In genomic region chr13:80144493-80144892, GRCh38 we compare ENCODE assay signal across 32 cellular contexts.
"Had no signal": no experiment of that assay in that cellular context is flagged by ENCODE, and none has a peak within 500 bp of the region (broad histone marks: within the 10 kb centered on the region; RNA-seq: fewer than 3 reads in every experiment).

No MANE protein-coding gene starts in this region.

- H3K4me1 Mint-ChIP-seq: activated B cell treated with CpG ODN at 0.5 μM for 24 hours; activated CD4-positive, alpha-beta T cell treated with anti-CD3 and anti-CD28 coated beads, Interleukin-2, amount 10 ng/mL, durations not matched to agents 24 days and 14 days; activated CD8-positive, alpha-beta memory T cell treated with anti-CD3 and anti-CD28 coated beads, Interleukin-2, amount 10 ng/mL, durations not matched to agents 7 days and 5 days; activated naive CD8-positive, alpha-beta T cell treated with anti-CD3 and anti-CD28 coated beads, Interleukin-2, amount 50 U/mL, for 24 hours; T-helper 17 cell had no signal

- H3K27ac ChIP-seq: body of pancreas, Peyer's patch, RWPE1, SJSA1 had no signal

- H3K36me3 Mint-ChIP-seq: activated CD8-positive, alpha-beta memory T cell treated with anti-CD3 and anti-CD28 coated beads, Interleukin-2, amount 10 ng/mL, durations not matched to agents 7 days and 5 days; activated naive CD4-positive, alpha-beta T cell treated with anti-CD3 and anti-CD28 coated beads, Interleukin-2, amount 50 U/mL, for 72 hours had no signal

- H3K27me3 Mint-ChIP-seq: activated B cell treated with CpG ODN at 0.5 μM for 24 hours; activated CD4-positive, alpha-beta T cell treated with anti-CD3 and anti-CD28 coated beads, Interleukin-2, amount 10 ng/mL, durations not matched to agents 24 days and 14 days; activated CD8-positive, alpha-beta memory T cell treated with anti-CD3 and anti-CD28 coated beads, Interleukin-2, amount 10 ng/mL, durations not matched to agents 7 days and 5 days; activated naive CD8-positive, alpha-beta T cell treated with anti-CD3 and anti-CD28 coated beads, Interleukin-2, amount 50 U/mL, for 24 hours; activated T-cell treated with anti-CD3 and anti-CD28 coated beads, Interleukin-2, amount 50 U/mL, for 24 hours; T-helper 17 cell had no signal

- ATAC-seq: activated CD8-positive, alpha-beta memory T cell treated with anti-CD3 and anti-CD28 coated beads, Interleukin-2, amount 10 ng/mL, durations not matched to agents 7 days and 5 days; activated naive CD4-positive, alpha-beta T cell treated with anti-CD3 and anti-CD28 coated beads, Interleukin-2, amount 50 U/mL, for 72 hours; activated naive CD8-positive, alpha-beta T cell treated with anti-CD3 and anti-CD28 coated beads, Interleukin-2, amount 50 U/mL, for 24 hours; body of pancreas; K562; T-helper 17 cell had no signal

- H3K9me3 ChIP-seq: ascending aorta, body of pancreas, Peyer's patch, SJSA1 had no signal

- H3K27me3 ChIP-seq: ascending aorta, body of pancreas, Peyer's patch, SJSA1 had no signal

- H3K4me3 ChIP-seq: ascending aorta, body of pancreas, K562, Peyer's patch, SJSA1 had no signal

- H3K9me3 Mint-ChIP-seq: activated B cell treated with CpG ODN at 0.5 μM for 24 hours; activated CD4-positive, alpha-beta T cell treated with anti-CD3 and anti-CD28 coated beads, Interleukin-2, amount 10 ng/mL, durations not matched to agents 24 days and 14 days; activated naive CD4-positive, alpha-beta T cell treated with anti-CD3 and anti-CD28 coated beads, Interleukin-2, amount 50 U/mL, for 72 hours; activated naive CD8-positive, alpha-beta T cell treated with anti-CD3 and anti-CD28 coated beads, Interleukin-2, amount 50 U/mL, for 24 hours; activated T-cell treated with anti-CD3 and anti-CD28 coated beads, Interleukin-2, amount 50 U/mL, for 24 hours; activated T-helper 1 cell treated with anti-CD3 and anti-CD28 coated beads, Interleukin-12 subunit alpha, Interleukin-12 subunit beta, Interleukin-2, Interleukin-4 antibody, amounts not matched to agents 30 ng/mL and 10 ng/mL and 1 ng/mL, durations not matched to agents 14 hours and 24 hours and 36 hours had no signal

- FAIRE-seq: bronchial epithelial cell, K562, TTC549 had no signal

- H3K4me3 Mint-ChIP-seq: activated B cell treated with CpG ODN at 0.5 μM for 24 hours; activated CD4-positive, alpha-beta T cell treated with anti-CD3 and anti-CD28 coated beads, Interleukin-2, amount 10 ng/mL, durations not matched to agents 24 days and 14 days; activated CD8-positive, alpha-beta memory T cell treated with anti-CD3 and anti-CD28 coated beads, Interleukin-2, amount 10 ng/mL, durations not matched to agents 7 days and 5 days; activated naive CD8-positive, alpha-beta T cell treated with anti-CD3 and anti-CD28 coated beads, Interleukin-2, amount 50 U/mL, for 24 hours; activated T-cell treated with anti-CD3 and anti-CD28 coated beads, Interleukin-2, amount 50 U/mL, for 24 hours; activated T-helper 1 cell treated with anti-CD3 and anti-CD28 coated beads, Interleukin-12 subunit alpha, Interleukin-12 subunit beta, Interleukin-2, Interleukin-4 antibody, amounts not matched to agents 30 ng/mL and 10 ng/mL and 1 ng/mL, durations not matched to agents 14 hours and 24 hours and 36 hours; T-helper 17 cell had no signal

- DNase-seq: activated B cell treated with CpG ODN at 0.5 μM for 24 hours; activated CD4-positive, alpha-beta T cell treated with anti-CD3 and anti-CD28 coated beads for 1 hour; activated CD4-positive, alpha-beta T cell treated with anti-CD3 and anti-CD28 coated beads, Interleukin-2, amount 10 ng/mL, durations not matched to agents 24 days and 14 days; activated CD4-positive, alpha-beta T cell treated with anti-CD3 and anti-CD28 coated beads, Interleukin-2, amount 50 U/mL, for 48 hours; activated CD8-positive, alpha-beta memory T cell treated with anti-CD3 and anti-CD28 coated beads, Interleukin-2, amount 10 ng/mL, durations not matched to agents 7 days and 5 days; activated effector memory CD4-positive, alpha-beta T cell treated with Interleukin-2 at 50 U/mL for 16 hours; activated naive CD4-positive, alpha-beta T cell treated with Interleukin-2 at 50 U/mL for 16 hours; activated naive CD8-positive, alpha-beta T cell treated with anti-CD3 and anti-CD28 coated beads, Interleukin-2, amount 50 U/mL, for 24 hours; activated T-cell treated with anti-CD3 and anti-CD28 coated beads, Interleukin-2, amount 50 U/mL, for 24 hours; amniotic stem cell; body of pancreas; central memory CD4-positive, alpha-beta T cell; Karpas-422; NCI-H1048; NCI-H146; NCI-H187 treated with DMSO at 0.1 percent for 48 hours; NCI-H2171; NCI-H2227 treated with DMSO at 0.1 percent for 48 hours; NCI-H526 treated with DMSO at 0.1 percent for 48 hours; NCI-H82; Peyer's patch; SHP77; T-helper 17 cell; T-helper 9 cell had no signal

- H3K36me3 ChIP-seq: ascending aorta, Peyer's patch, SJSA1 had no signal

- H3K27ac Mint-ChIP-seq: activated B cell treated with CpG ODN at 0.5 μM for 24 hours; activated CD4-positive, alpha-beta T cell treated with anti-CD3 and anti-CD28 coated beads, Interleukin-2, amount 10 ng/mL, durations not matched to agents 24 days and 14 days; activated CD8-positive, alpha-beta memory T cell treated with anti-CD3 and anti-CD28 coated beads, Interleukin-2, amount 10 ng/mL, durations not matched to agents 7 days and 5 days; activated naive CD4-positive, alpha-beta T cell treated with anti-CD3 and anti-CD28 coated beads, Interleukin-2, amount 50 U/mL, for 72 hours; activated naive CD8-positive, alpha-beta T cell treated with anti-CD3 and anti-CD28 coated beads, Interleukin-2, amount 50 U/mL, for 24 hours; activated T-cell treated with anti-CD3 and anti-CD28 coated beads, Interleukin-2, amount 50 U/mL, for 24 hours; activated T-helper 1 cell treated with anti-CD3 and anti-CD28 coated beads, Interleukin-12 subunit alpha, Interleukin-12 subunit beta, Interleukin-2, Interleukin-4 antibody, amounts not matched to agents 30 ng/mL and 10 ng/mL and 1 ng/mL, durations not matched to agents 14 hours and 24 hours and 36 hours; T-helper 17 cell had no signal
